Comparison of ENCODE assay signal across 8 cellular contexts in genomic region chr14:65230287-65230728, GRCh38.
DNase-seq lines count a peak whose midpoint lies in the region; ATAC-seq and FAIRE-seq lines count a peak whose summit lies in the region.

No MANE protein-coding gene starts in this region.

- intact Hi-C loops in activated T-helper 1 cell treated with anti-CD3 and anti-CD28 coated beads, Interleukin-12 subunit alpha, Interleukin-12 subunit beta, Interleukin-2, Interleukin-4 antibody, amounts not matched to agents 30 ng/mL and 10 ng/mL and 1 ng/mL, durations not matched to agents 14 hours and 24 hours and 36 hours (cut with micrococcal nuclease), result no loop called here
- intact Hi-C loops in left cardiac atrium (cut with DNase I), result no loop called here

- no peak for FAIRE-seq in RCC 7860 (lab: Jason Lieb, UNC)

- H3K4me3 Mint-ChIP-seq in activated T-helper 1 cell treated with anti-CD3 and anti-CD28 coated beads, Interleukin-12 subunit alpha, Interleukin-12 subunit beta, Interleukin-2, Interleukin-4 antibody, amounts not matched to agents 30 ng/mL and 10 ng/mL and 1 ng/mL, durations not matched to agents 14 hours and 24 hours and 36 hours, result peak overlapping the region; percentile 81

- H3K4me1 Mint-ChIP-seq in activated T-helper 1 cell treated with anti-CD3 and anti-CD28 coated beads, Interleukin-12 subunit alpha, Interleukin-12 subunit beta, Interleukin-2, Interleukin-4 antibody, amounts not matched to agents 30 ng/mL and 10 ng/mL and 1 ng/mL, durations not matched to agents 14 hours and 24 hours and 36 hours (ENCODE audit: low read depth), result peaks cover 48% of the 10 kb centered on the region

- peaks cover 2% of the 10 kb centered on the region for H3K27me3 Mint-ChIP-seq in activated T-helper 1 cell treated with anti-CD3 and anti-CD28 coated beads, Interleukin-12 subunit alpha, Interleukin-12 subunit beta, Interleukin-2, Interleukin-4 antibody, amounts not matched to agents 30 ng/mL and 10 ng/mL and 1 ng/mL, durations not matched to agents 14 hours and 24 hours and 36 hours (ENCODE audit: insufficient read depth)

- peak overlapping the region; percentile 93 for H3K27ac Mint-ChIP-seq in activated T-helper 1 cell treated with anti-CD3 and anti-CD28 coated beads, Interleukin-12 subunit alpha, Interleukin-12 subunit beta, Interleukin-2, Interleukin-4 antibody, amounts not matched to agents 30 ng/mL and 10 ng/mL and 1 ng/mL, durations not matched to agents 14 hours and 24 hours and 36 hours

- peaks cover 2% of the 10 kb centered on the region for H3K36me3 Mint-ChIP-seq in activated T-helper 1 cell treated with anti-CD3 and anti-CD28 coated beads, Interleukin-12 subunit alpha, Interleukin-12 subunit beta, Interleukin-2, Interleukin-4 antibody, amounts not matched to agents 30 ng/mL and 10 ng/mL and 1 ng/mL, durations not matched to agents 14 hours and 24 hours and 36 hours (ENCODE audit: low read depth)

- H3K9me3 Mint-ChIP-seq in activated T-helper 1 cell treated with anti-CD3 and anti-CD28 coated beads, Interleukin-12 subunit alpha, Interleukin-12 subunit beta, Interleukin-2, Interleukin-4 antibody, amounts not matched to agents 30 ng/mL and 10 ng/mL and 1 ng/mL, durations not matched to agents 14 hours and 24 hours and 36 hours, result no peaks in the 10 kb centered on the region

- peak; percentile 60 to 80 for ATAC-seq in left cardiac atrium
- no peak for ATAC-seq in HG03045 (IDR thresholded peaks at IDR 0.05; ENCODE audit: unreplicated experiment)

- DNase-seq in Ammon's horn (ENCODE audit: low spot score) (peak; percentile 95), NCI-H1105 treated with DMSO at 0.1 percent for 48 hours (lab: John Stamatoyannopoulos, UW) (peak; percentile 93), left cardiac atrium (peak; percentile 75), retina (peak; percentile 48), HuH-7 (ENCODE audit: low spot score) (no peak), RCC 7860 (ENCODE audit: low spot score) (no peak)
- no peak for DNase-seq in activated T-helper 1 cell treated with anti-CD3 and anti-CD28 coated beads, Interleukin-12 subunit alpha, Interleukin-12 subunit beta, Interleukin-2, Interleukin-4 antibody, amounts not matched to agents 30 ng/mL and 10 ng/mL and 1 ng/mL, durations not matched to agents 14 hours and 24 hours and 36 hours (ENCODE audit: low spot score)

Comparison
In these comparisons a context has a peak if more than half of its experiments do, and no peak if none do; other contexts are left out.
1. DNase-seq: peak in Ammon's horn (single experiment), NCI-H1105 treated with DMSO at 0.1 percent for 48 hours (single experiment), left cardiac atrium (single experiment) and retina (single experiment); none in activated T-helper 1 cell treated with anti-CD3 and anti-CD28 coated beads, Interleukin-12 subunit alpha, Interleukin-12 subunit beta, Interleukin-2, Interleukin-4 antibody, amounts not matched to agents 30 ng/mL and 10 ng/mL and 1 ng/mL, durations not matched to agents 14 hours and 24 hours and 36 hours (single experiment), HuH-7 (single experiment) and RCC 7860 (single experiment).